Comparison of ENCODE assay signal across 26 cellular contexts in genomic region chr18:43017622-43018021, GRCh38.
A peak's percentile ranks its signal among the peaks of the same experiment; 100 is the strongest.
DNase-seq lines count a peak whose midpoint lies in the region; ATAC-seq, FAIRE-seq and TF ChIP-seq lines count a peak whose summit lies in the region.
"Had no signal": no experiment of that assay in that cellular context is flagged by ENCODE, and none has a peak within 500 bp of the region (broad histone marks: within the 10 kb centered on the region; RNA-seq: fewer than 3 reads in every experiment).

No MANE protein-coding gene starts in this region.

- ATAC-seq in SK-N-SH treated with all-trans-retinoic acid at 6 μM for 48 hours (no peak), HG02970 (IDR thresholded peaks at IDR 0.05; ENCODE audit: low FRiP score, unreplicated experiment) (no peak), HG02870 (IDR thresholded peaks at IDR 0.05; ENCODE audit: unreplicated experiment) (no peak)
- ATAC-seq: A549; CD8-positive, alpha-beta T cell had no signal

- FAIRE-seq in D721Med (lab: Jason Lieb, UNC) (peak; percentile 91), GM12892 (lab: Jason Lieb, UNC) (no peak)
- FAIRE-seq: A549, G401.6, GM12891, GM18507 had no signal

- H3K4me3 ChIP-seq in OCI-LY3 (ENCODE audit: low read length), result no peak overlapping the region
- H3K4me3 ChIP-seq: A549; BLaER1 treated with 17β-estradiol and CSF1 and Interleukin-3, amounts not matched to agents 10 nM and 100 nM had no signal

- peaks cover 11% of the 10 kb centered on the region for H3K4me1 ChIP-seq in OCI-LY3 (ENCODE audit: low read length)
- H3K4me1 ChIP-seq: A549; BLaER1 treated with 17β-estradiol and CSF1 and Interleukin-3, amounts not matched to agents 10 nM and 100 nM; Caco-2 had no signal

- peaks cover 15% of the 10 kb centered on the region for H3K36me3 ChIP-seq in OCI-LY3 (replicated peaks; ENCODE audit: low read depth, low read length)
- H3K36me3 ChIP-seq: BLaER1 treated with 17β-estradiol and CSF1 and Interleukin-3, amounts not matched to agents 10 nM and 100 nM had no signal

- H3K9me3 ChIP-seq in OCI-LY3 (ENCODE audit: insufficient read depth, low read length), result peaks cover 16% of the 10 kb centered on the region
- H3K9me3 ChIP-seq: A549, Caco-2 had no signal

- H2AFZ ChIP-seq in OCI-LY3 (ENCODE audit: low read depth, low read length), result peak overlapping the region; percentile 7; the same call in 1 of the 2 replicates

- no peak overlapping the region for H3K27ac ChIP-seq in OCI-LY3 (ENCODE audit: low read length)
- H3K27ac ChIP-seq: 22Rv1; A549; BLaER1 treated with 17β-estradiol and CSF1 and Interleukin-3, amounts not matched to agents 10 nM and 100 nM; C4-2B had no signal

- H3K4me2 ChIP-seq in OCI-LY3 (ENCODE audit: low read length), result no peak overlapping the region
- H3K4me2 ChIP-seq: A549; BLaER1 treated with 17β-estradiol and CSF1 and Interleukin-3, amounts not matched to agents 10 nM and 100 nM had no signal

- H3K79me2 ChIP-seq in OCI-LY3 (ENCODE audit: low read length), result no peaks in the 10 kb centered on the region

- H3K27ac Mint-ChIP-seq in glutamatergic neuron (ENCODE audit: unreplicated experiment), result peak overlapping the region; percentile 69
- H3K27ac Mint-ChIP-seq: B cell; CD4-positive, alpha-beta T cell; CD8-positive, alpha-beta T cell had no signal

- H3K36me3 Mint-ChIP-seq in glutamatergic neuron (ENCODE audit: unreplicated experiment), result no peaks in the 10 kb centered on the region
- H3K36me3 Mint-ChIP-seq: CD8-positive, alpha-beta T cell had no signal

- TF ChIP-seq CTCF in D721Med (IDR thresholded peaks at IDR 0.05; ENCODE audit: insufficient read depth, missing control alignments) (no peak), OCI-LY3 (IDR thresholded peaks at IDR 0.05; ENCODE audit: low read depth, low read length) (no peak), glutamatergic neuron (IDR thresholded peaks at IDR 0.05; ENCODE audit: partially characterized antibody, unreplicated experiment) (no peak)

- DNase-seq in D721Med (ENCODE audit: insufficient read length, low spot score) (no peak), glutamatergic neuron (no peak), GM12892 (ENCODE audit: insufficient read length) (no peak), NCI-H2081 (lab: John Stamatoyannopoulos, UW) (no peak)
- DNase-seq: AML-193; Caco-2; Calu3; CD4-positive, alpha-beta T cell; CD8-positive, alpha-beta T cell; DMS 273 treated with DMSO at 0.1 percent for 48 hours; DMS153; DMS53; DMS79 treated with DMSO at 0.1 percent for 48 hours; GF-D8 had no signal

- H3K27me3 ChIP-seq in OCI-LY3 (ENCODE audit: low read depth, low read length), result no peaks in the 10 kb centered on the region
- H3K27me3 ChIP-seq: BLaER1 treated with 17β-estradiol and CSF1 and Interleukin-3, amounts not matched to agents 10 nM and 100 nM had no signal

- no peaks in the 10 kb centered on the region for H4K20me1 ChIP-seq in OCI-LY3 (ENCODE audit: insufficient read depth, low read length)
- H4K20me1 ChIP-seq: BLaER1 treated with 17β-estradiol and CSF1 and Interleukin-3, amounts not matched to agents 10 nM and 100 nM had no signal

- TF ChIP-seq POLR2A in GM12892 (IDR thresholded peaks at IDR 0.05; ENCODE audit: low read depth, low read length), result no peak

- H3K9me3 Mint-ChIP-seq in glutamatergic neuron (ENCODE audit: unreplicated experiment), result no peaks in the 10 kb centered on the region

- no peak overlapping the region for H3K4me3 Mint-ChIP-seq in glutamatergic neuron (ENCODE audit: unreplicated experiment)
- H3K4me3 Mint-ChIP-seq: B cell; CD4-positive, alpha-beta T cell; CD8-positive, alpha-beta T cell had no signal

- H3K4me1 Mint-ChIP-seq in glutamatergic neuron (ENCODE audit: low read depth, unreplicated experiment), result peaks cover 16% of the 10 kb centered on the region
- H3K4me1 Mint-ChIP-seq: B cell had no signal

- no peak overlapping the region for H3K9ac ChIP-seq in OCI-LY3 (ENCODE audit: low read length)
- H3K9ac ChIP-seq: BLaER1 treated with 17β-estradiol and CSF1 and Interleukin-3, amounts not matched to agents 10 nM and 100 nM had no signal

- H3K27me3 Mint-ChIP-seq in glutamatergic neuron (ENCODE audit: unreplicated experiment), result no peaks in the 10 kb centered on the region
- H3K27me3 Mint-ChIP-seq: B cell; CD4-positive, alpha-beta T cell had no signal

TF ChIP-seq in SK-N-SH treated with all-trans-retinoic acid at 6 μM for 48 hours, 23 proteins besides CTCF, POLR2A, EP300 and RAD21:
- no peak for TF ChIP-seq SNAI2 (CRISPR knock-in tag; IDR thresholded peaks at IDR 0.05)
- TF ChIP-seq ISL1 (CRISPR knock-in tag; IDR thresholded peaks at IDR 0.05), result 0 out of 2 replicates have a peak, but pooled peaks have one; percentile 22
- peak; percentile 12; the same call in 1 of the 2 replicates for TF ChIP-seq TCF4 (CRISPR knock-in tag; IDR thresholded peaks at IDR 0.05; ENCODE audit: borderline replicate concordance)
TF ChIP-seq in SK-N-SH treated with all-trans-retinoic acid at 6 μM for 48 hours: peak in this region for 2.
